In genomic region chr1:156524481-156524869, GRCh38 we compare ENCODE assay signal across 13 cellular contexts. TPM values are rescaled to one million over a fixed set of nuclear protein-coding genes. Genes with fewer than 3 reads are reported as not detected.
DNase-seq lines count a peak whose midpoint lies in the region; ATAC-seq lines count a peak whose summit lies in the region.
"Had no signal": no experiment of that assay in that cellular context is flagged by ENCODE, and none has a peak within 500 bp of the region (broad histone marks: within the 10 kb centered on the region; RNA-seq: fewer than 3 reads in every experiment).

No MANE protein-coding gene starts in this region.

- POLR2A ChIA-PET in activated CD4-positive, alpha-beta T cell treated with anti-CD3 and anti-CD28 coated beads for 36 hours (lab: Charles Lee) = no interaction called here
- POLR2A ChIA-PET in activated CD4-positive, alpha-beta memory T cell treated with anti-CD3 and anti-CD28 coated beads for 36 hours (lab: Charles Lee) = interaction anchor here (2.7 kb wide), 1 partner anchor 23 kb away, joined by 12 read pairs; the partner anchor contains the start of gene MEF2D

- peak; percentile 82 for ATAC-seq in activated CD4-positive, alpha-beta T cell treated with anti-CD3 and anti-CD28 coated beads for 36 hours
- no peak for ATAC-seq in GM21717 (IDR thresholded peaks at IDR 0.05; ENCODE audit: unreplicated experiment)
- no peak for ATAC-seq in GM21526 (IDR thresholded peaks at IDR 0.05; ENCODE audit: low FRiP score, unreplicated experiment)

- no peaks in the 10 kb centered on the region for H3K27me3 Mint-ChIP-seq in activated CD4-positive, alpha-beta T cell treated with anti-CD3 and anti-CD28 coated beads for 36 hours
- no peaks in the 10 kb centered on the region for H3K27me3 Mint-ChIP-seq in activated CD4-positive, alpha-beta memory T cell treated with anti-CD3 and anti-CD28 coated beads for 36 hours

- no peaks in the 10 kb centered on the region for H3K9me3 Mint-ChIP-seq in activated CD4-positive, alpha-beta T cell treated with anti-CD3 and anti-CD28 coated beads for 36 hours (ENCODE audit: low read depth)
- H3K9me3 Mint-ChIP-seq in activated CD4-positive, alpha-beta memory T cell treated with anti-CD3 and anti-CD28 coated beads for 36 hours = no peaks in the 10 kb centered on the region
- H3K9me3 Mint-ChIP-seq: neural crest cell had no signal

- intact Hi-C loops in activated CD4-positive, alpha-beta T cell treated with anti-CD3 and anti-CD28 coated beads for 36 hours (cut with DNase I, micrococcal nuclease) = no loop called here
- intact Hi-C loops in activated CD4-positive, alpha-beta memory T cell treated with anti-CD3 and anti-CD28 coated beads for 36 hours (cut with micrococcal nuclease) = no loop called here

- in situ Hi-C loops in KBM-7 (cut with MboI; ENCODE audit: low pct_unique_long_range_greater_than_20kb, low sequenced_read_pairs) = no loop called here

- H3K36me3 Mint-ChIP-seq in activated CD4-positive, alpha-beta T cell treated with anti-CD3 and anti-CD28 coated beads for 36 hours (ENCODE audit: low read depth) = peaks cover 2% of the 10 kb centered on the region
- no peaks in the 10 kb centered on the region for H3K36me3 Mint-ChIP-seq in activated CD4-positive, alpha-beta memory T cell treated with anti-CD3 and anti-CD28 coated beads for 36 hours

- no peak overlapping the region for H3K4me3 Mint-ChIP-seq in activated CD4-positive, alpha-beta T cell treated with anti-CD3 and anti-CD28 coated beads for 36 hours
- H3K4me3 Mint-ChIP-seq in activated CD4-positive, alpha-beta memory T cell treated with anti-CD3 and anti-CD28 coated beads for 36 hours = no peak overlapping the region
- H3K4me3 Mint-ChIP-seq: neural crest cell had no signal

- CTCF ChIA-PET in activated CD4-positive, alpha-beta T cell treated with anti-CD3 and anti-CD28 coated beads for 36 hours (lab: Charles Lee) = interaction anchor here (0.7 to 3.0 kb wide), 16 partner anchors 8 to 383 kb away, joined by 3 to 12 read pairs (median 6); partner anchors contain the start of genes MEF2D and NAXE
- CTCF ChIA-PET in activated CD4-positive, alpha-beta memory T cell treated with anti-CD3 and anti-CD28 coated beads for 36 hours (lab: Charles Lee) = interaction anchor here (1.4 to 3.1 kb wide), 5 partner anchors 23 to 139 kb away, joined by 3 to 16 read pairs (median 6); no protein-coding TSS in a partner anchor

- DNase-seq in activated CD4-positive, alpha-beta T cell treated with anti-CD3 and anti-CD28 coated beads for 36 hours = peak; percentile 34
- no peak for DNase-seq in activated CD4-positive, alpha-beta T cell treated with anti-CD3 and anti-CD28 coated beads for 4 hours
- peak; percentile 51 for DNase-seq in KBM-7
- DNase-seq in activated CD4-positive, alpha-beta memory T cell treated with anti-CD3 and anti-CD28 coated beads for 36 hours = peak; percentile 22
- DNase-seq in retina = peak; percentile 52
- no peak for DNase-seq in NCI-H2029 (lab: John Stamatoyannopoulos, UW)
- DNase-seq: activated CD4-positive, alpha-beta T cell treated with anti-CD3 and anti-CD28 coated beads, Interleukin-2, amount 50 U/mL, for 4 hours; NCI-H524 treated with DMSO at 0.1 percent for 48 hours; stimulated activated CD4-positive, alpha-beta T cell treated with anti-CD3 and anti-CD28 coated beads, Interleukin-4, amount 100 ng/mL, for 4 hours had no signal

- peaks cover 30% of the 10 kb centered on the region for H3K4me1 Mint-ChIP-seq in activated CD4-positive, alpha-beta T cell treated with anti-CD3 and anti-CD28 coated beads for 36 hours
- H3K4me1 Mint-ChIP-seq in activated CD4-positive, alpha-beta memory T cell treated with anti-CD3 and anti-CD28 coated beads for 36 hours (ENCODE audit: low read depth) = peaks cover 27% of the 10 kb centered on the region

- peak overlapping the region; percentile 40 for H3K27ac Mint-ChIP-seq in activated CD4-positive, alpha-beta T cell treated with anti-CD3 and anti-CD28 coated beads for 36 hours
- H3K27ac Mint-ChIP-seq in activated CD4-positive, alpha-beta memory T cell treated with anti-CD3 and anti-CD28 coated beads for 36 hours = no peak overlapping the region

RNA-seq across cellular contexts. Expression of gene MEF2D, which starts 23.9 kb away (rescaled TPM):
- 10 to 100 TPM; 32.1 to 33.6 TPM for total RNA-seq in activated CD4-positive, alpha-beta T cell treated with anti-CD3 and anti-CD28 coated beads for 36 hours
- 10 to 100 TPM; 35.9 to 39.7 TPM for total RNA-seq in activated CD4-positive, alpha-beta memory T cell treated with anti-CD3 and anti-CD28 coated beads for 36 hours

RNA-seq across cellular contexts. Expression of gene IQGAP3, which starts 47.9 kb away (rescaled TPM):
- total RNA-seq in activated CD4-positive, alpha-beta T cell treated with anti-CD3 and anti-CD28 coated beads for 36 hours = 10 to 100 TPM; 14.9 to 16.0 TPM
- 10 to 100 TPM; 16.9 to 19.3 TPM for total RNA-seq in activated CD4-positive, alpha-beta memory T cell treated with anti-CD3 and anti-CD28 coated beads for 36 hours

RNA-seq across cellular contexts. Expression of gene TTC24, which starts 55.0 kb away (rescaled TPM):
- total RNA-seq in activated CD4-positive, alpha-beta T cell treated with anti-CD3 and anti-CD28 coated beads for 36 hours = 1 to 10 TPM; 7.3 to 9.1 TPM
- total RNA-seq in activated CD4-positive, alpha-beta memory T cell treated with anti-CD3 and anti-CD28 coated beads for 36 hours = under 1 TPM; 0.51 to 0.90 TPM
- total RNA-seq: H1, neural crest cell had no signal

Comparison
In these comparisons a context has a peak if more than half of its experiments do, and no peak if none do; other contexts are left out.
1. DNase-seq: peak in activated CD4-positive, alpha-beta T cell treated with anti-CD3 and anti-CD28 coated beads for 36 hours (single experiment), KBM-7 (single experiment), activated CD4-positive, alpha-beta memory T cell treated with anti-CD3 and anti-CD28 coated beads for 36 hours (single experiment) and retina (single experiment); none in activated CD4-positive, alpha-beta T cell treated with anti-CD3 and anti-CD28 coated beads for 4 hours (0 of 2) and NCI-H2029 (single experiment).
2. RNA of gene TTC24, which starts 55.0 kb away (total RNA-seq): 7.3 to 9.1 TPM in activated CD4-positive, alpha-beta T cell treated with anti-CD3 and anti-CD28 coated beads for 36 hours; 0.51 to 0.90 TPM in activated CD4-positive, alpha-beta memory T cell treated with anti-CD3 and anti-CD28 coated beads for 36 hours; every median in the first group is over 4 times any median in the second.